ENCODE assay signal across 9 cellular contexts in the genomic region with DNA sequence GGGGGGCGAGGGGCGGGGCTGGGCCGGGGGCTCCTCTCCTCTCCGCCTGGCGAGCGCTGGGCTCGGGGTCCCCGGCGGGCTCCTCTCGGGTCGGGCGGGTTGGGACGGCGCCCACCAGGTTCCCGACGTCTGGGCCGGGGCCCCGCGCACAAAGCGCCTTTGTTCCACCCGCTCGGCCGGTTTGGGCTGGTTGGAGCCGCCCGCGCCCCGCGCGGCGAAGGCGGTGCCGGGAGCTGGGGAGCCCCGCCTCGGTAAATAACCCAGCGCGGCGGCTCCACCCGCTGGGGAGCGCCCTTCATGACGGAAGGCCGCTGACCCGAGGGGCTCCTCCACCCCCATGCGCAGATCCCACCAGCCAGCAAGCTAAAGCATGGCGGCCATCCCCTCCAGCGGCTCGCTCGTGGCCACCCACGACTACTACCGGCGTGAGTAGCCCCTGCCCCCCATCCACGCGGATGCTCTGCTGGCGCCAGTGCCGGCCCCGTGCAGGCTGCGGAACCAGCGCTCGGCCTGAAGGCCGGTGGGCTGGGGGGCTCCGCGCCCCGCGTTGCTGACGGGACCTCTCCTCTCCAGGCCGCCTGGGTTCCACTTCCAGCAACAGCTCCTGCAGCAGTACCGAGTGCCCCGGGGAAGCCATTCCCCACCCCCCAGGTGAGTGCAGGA. TPM values are rescaled to one million over a fixed set of nuclear protein-coding genes. Genes with fewer than 3 reads are reported as not detected.
DNase-seq lines count a peak whose midpoint lies in the region; ATAC-seq, FAIRE-seq and TF ChIP-seq lines count a peak whose summit lies in the region.
"Had no signal": no experiment of that assay in that cellular context is flagged by ENCODE, and none has a peak within 500 bp of the region (broad histone marks: within the 10 kb centered on the region; RNA-seq: fewer than 3 reads in every experiment).

No MANE protein-coding gene starts in this region.

- H3K4me3 Mint-ChIP-seq in activated naive CD4-positive, alpha-beta T cell treated with anti-CD3 and anti-CD28 coated beads, Interleukin-2, amount 10 ng/mL, durations not matched to agents 7 days and 5 days: peak overlapping the region; percentile 79

- POLR2A ChIA-PET in BJ (lab: Charles Lee): interaction anchor here (0.6 kb wide), 1 partner anchor 22 kb away, joined by 3 read pairs; no protein-coding TSS in a partner anchor

- CTCF ChIA-PET in BJ (lab: Yijun Ruan, JAX): interaction anchor here (0.5 to 2.6 kb wide), 10 partner anchors 10 to 453 kb away, joined by 3 to 13 read pairs (median 4); a partner anchor contains a TSS
- CTCF ChIA-PET in activated naive CD4-positive, alpha-beta T cell treated with anti-CD3 and anti-CD28 coated beads, Interleukin-2, amount 10 ng/mL, durations not matched to agents 7 days and 5 days (lab: Charles Lee): interaction anchor here (0.6 to 1.6 kb wide), 3 partner anchors 17 to 79 kb away, joined by 3 to 5 read pairs (median 3); no protein-coding TSS in a partner anchor

- no peaks in the 10 kb centered on the region for H3K27me3 ChIP-seq in BJ (ENCODE audit: control insufficient read depth, insufficient read depth, low read length)

- H3K36me3 ChIP-seq in BJ (ENCODE audit: control insufficient read depth, insufficient read depth, low read length): peaks cover 13% of the 10 kb centered on the region

- peak overlapping the region; percentile 93 for H3K4me3 ChIP-seq in BJ (ENCODE audit: low read depth, low read length)

- peak; percentile 44 for ATAC-seq in HG03439 (IDR thresholded peaks at IDR 0.05; ENCODE audit: unreplicated experiment)

- DNase-seq in BJ (ENCODE audit: low read depth) (no peak), GM19239 (ENCODE audit: insufficient read length, low spot score) (peak; percentile 91), RKO (ENCODE audit: low spot score) (peak; percentile 78), glomerular visceral epithelial cell (ENCODE audit: extremely low spot score) (peak; percentile 77), occipital lobe (lab: John Stamatoyannopoulos, UW) (peak; percentile 40)
- DNase-seq in activated naive CD4-positive, alpha-beta T cell treated with anti-CD3 and anti-CD28 coated beads, Interleukin-2, amount 10 ng/mL, durations not matched to agents 7 days and 5 days: peak; percentile 82

- H3K36me3 Mint-ChIP-seq in activated naive CD4-positive, alpha-beta T cell treated with anti-CD3 and anti-CD28 coated beads, Interleukin-2, amount 10 ng/mL, durations not matched to agents 7 days and 5 days: peaks cover 25% of the 10 kb centered on the region

- peaks cover 33% of the 10 kb centered on the region for H3K27me3 Mint-ChIP-seq in activated naive CD4-positive, alpha-beta T cell treated with anti-CD3 and anti-CD28 coated beads, Interleukin-2, amount 10 ng/mL, durations not matched to agents 7 days and 5 days

- peak; percentile 16; the same call in 1 of the 2 replicates for TF ChIP-seq CTCF in BJ (IDR thresholded peaks at IDR 0.05; ENCODE audit: insufficient read depth, low read depth, low read length)

- H3K4me1 Mint-ChIP-seq in activated naive CD4-positive, alpha-beta T cell treated with anti-CD3 and anti-CD28 coated beads, Interleukin-2, amount 10 ng/mL, durations not matched to agents 7 days and 5 days: peaks cover 22% of the 10 kb centered on the region

- H3K27ac ChIP-seq in temporal lobe (ENCODE audit: low read depth, low read length): peak overlapping the region; percentile 85

- FAIRE-seq in GM19239 (lab: Jason Lieb, UNC): peak; percentile 44

- H3K27ac Mint-ChIP-seq in activated naive CD4-positive, alpha-beta T cell treated with anti-CD3 and anti-CD28 coated beads, Interleukin-2, amount 10 ng/mL, durations not matched to agents 7 days and 5 days: peak overlapping the region; percentile 82

- peaks cover 6% of the 10 kb centered on the region for H3K9me3 Mint-ChIP-seq in activated naive CD4-positive, alpha-beta T cell treated with anti-CD3 and anti-CD28 coated beads, Interleukin-2, amount 10 ng/mL, durations not matched to agents 7 days and 5 days

RNA-seq across cellular contexts. Expression of a gene that starts 0.5 kb away (rescaled TPM):
- polyA plus RNA-seq in BJ (2011; rRNA removed): 16.5 and 26.9 TPM in 2 replicates
- polyA minus RNA-seq in BJ (2011; rRNA and poly(A)+ RNA removed): 21.1 and 55.6 TPM in 2 replicates
- total RNA-seq in occipital lobe (43.5 TPM), temporal lobe (24.1 TPM)

RNA-seq across cellular contexts. Expression of a gene that starts 16.1 kb away (rescaled TPM):
- polyA plus RNA-seq in BJ (2011; rRNA removed): 0.05 and 0.07 TPM in 2 replicates
- not detected in 2 replicates for polyA minus RNA-seq in BJ (2011; rRNA and poly(A)+ RNA removed)
- 0.16 TPM for total RNA-seq in occipital lobe
- not detected for total RNA-seq in temporal lobe

RNA-seq across cellular contexts. Expression of a gene that starts 22.2 kb away (rescaled TPM):
- 8.3 and 9.4 TPM in 2 replicates for polyA plus RNA-seq in BJ (2011; rRNA removed)
- 6.7 and 12.0 TPM in 2 replicates for polyA minus RNA-seq in BJ (2011; rRNA and poly(A)+ RNA removed)
- total RNA-seq in occipital lobe (214 TPM), temporal lobe (209 TPM)

RNA-seq across cellular contexts. Expression of a gene that starts 26.5 kb away (rescaled TPM):
- polyA plus RNA-seq in BJ (2011; rRNA removed): not detected in 2 replicates
- polyA minus RNA-seq in BJ (2011; rRNA and poly(A)+ RNA removed): not detected in 2 replicates
- total RNA-seq in occipital lobe (not detected), temporal lobe (not detected)
- total RNA-seq: T-helper 2 cell treated with Interferon-gamma antibody and Interleukin-4, amounts not matched to agents 100 ng/mL and 5 ng/mL, for 36 hours had no signal

RNA-seq across cellular contexts. Expression of a gene that starts 32.9 kb away (rescaled TPM):
- polyA plus RNA-seq in BJ (2011; rRNA removed): 0.26 and 0.76 TPM in 2 replicates
- 0.15 and 0.19 TPM in 2 replicates for polyA minus RNA-seq in BJ (2011; rRNA and poly(A)+ RNA removed)
- 4.1 TPM for total RNA-seq in occipital lobe
- 4.4 TPM for total RNA-seq in temporal lobe
